2 cellular contexts compared by ENCODE assay signal in the genomic region with DNA sequence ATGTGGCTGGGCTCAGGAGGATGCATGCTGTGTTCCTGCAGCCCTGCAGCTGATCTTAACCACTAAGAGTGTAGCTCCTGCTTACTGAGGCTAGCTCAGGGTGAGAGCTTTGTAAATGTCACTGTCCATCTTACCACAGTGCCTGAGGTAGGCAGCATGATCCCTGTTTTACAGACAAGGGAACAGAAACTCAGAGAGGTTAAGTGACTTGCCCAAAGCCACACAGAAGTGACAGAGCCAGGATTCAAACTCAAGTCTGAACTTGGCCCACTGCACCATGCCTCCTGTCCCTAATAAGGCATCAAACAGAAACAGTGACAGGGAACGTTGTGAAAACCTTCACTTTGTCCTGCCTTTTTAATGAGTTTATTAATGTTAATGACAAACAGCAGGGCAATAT.
TF ChIP-seq lines count a peak whose summit lies in the region.

No MANE protein-coding gene starts in this region.

TF ChIP-seq in HEK293, 187 proteins besides CTCF, POLR2A, EP300 and RAD21:
- TF ChIP-seq ZNF768 (tag by site-specific recombination; IDR thresholded peaks at IDR 0.05), result 0 out of 2 replicates have a peak, but pooled peaks have one; percentile 48
- TF ChIP-seq ZFP69B (tag by site-specific recombination; IDR thresholded peaks at IDR 0.05), result no peak

TF ChIP-seq in K562, 482 proteins besides CTCF, POLR2A, EP300 and RAD21:
- TF ChIP-seq GTF2A2 (tag; IDR thresholded peaks at IDR 0.05) (no peak), ZFP36 (IDR thresholded peaks at IDR 0.05; ENCODE audit: low read depth, low read length, partially characterized antibody) (peak; percentile 67), RBM25 (IDR thresholded peaks at IDR 0.05; ENCODE audit: low read depth, low read length, severe bottlenecking) (peak; percentile 69), TEAD1 (CRISPR knock-in tag; IDR thresholded peaks at IDR 0.05) (no peak), ZSCAN29 (IDR thresholded peaks at IDR 0.05) (no peak), LCOR (CRISPR knock-in tag; IDR thresholded peaks at IDR 0.05) (no peak), BCOR (IDR thresholded peaks at IDR 0.05) (peak; percentile 45; the same call in 1 of the 2 replicates), SOX6 (IDR thresholded peaks at IDR 0.05) (no peak)
- TF ChIP-seq, protein P1, sequence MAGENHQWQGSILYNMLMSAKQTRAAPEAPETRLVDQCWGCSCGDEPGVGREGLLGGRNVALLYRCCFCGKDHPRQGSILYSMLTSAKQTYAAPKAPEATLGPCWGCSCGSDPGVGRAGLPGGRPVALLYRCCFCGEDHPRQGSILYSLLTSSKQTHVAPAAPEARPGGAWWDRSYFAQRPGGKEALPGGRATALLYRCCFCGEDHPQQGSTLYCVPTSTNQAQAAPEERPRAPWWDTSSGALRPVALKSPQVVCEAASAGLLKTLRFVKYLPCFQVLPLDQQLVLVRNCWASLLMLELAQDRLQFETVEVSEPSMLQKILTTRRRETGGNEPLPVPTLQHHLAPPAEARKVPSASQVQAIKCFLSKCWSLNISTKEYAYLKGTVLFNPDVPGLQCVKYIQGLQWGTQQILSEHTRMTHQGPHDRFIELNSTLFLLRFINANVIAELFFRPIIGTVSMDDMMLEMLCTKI (IDR thresholded peaks at IDR 0.05; ENCODE audit: partially characterized antibody), result no peak
